ENCODE assay signal across 8 cellular contexts in genomic region chr12:55828357-55828756, GRCh38. TPM values are rescaled to one million over a fixed set of nuclear protein-coding genes. Genes with fewer than 3 reads are reported as not detected.
DNase-seq lines count a peak whose midpoint lies in the region; ATAC-seq, FAIRE-seq and TF ChIP-seq lines count a peak whose summit lies in the region.

No MANE protein-coding gene starts in this region.

- H3K36me3 ChIP-seq in keratinocyte (ENCODE audit: control insufficient read depth in 2 of 2, extremely low read depth in 1 of 2, insufficient read depth in 2 of 2, low read length in 2 of 2) (peaks cover 0 to 3% of the 10 kb centered on the region in 2 experiments), testis (ENCODE audit: low read depth, missing control alignments) (no peaks in the 10 kb centered on the region)

- FAIRE-seq in keratinocyte (lab: Jason Lieb, UNC) = no peak

- 45 to 66% methylated on average over 5 of the region's 5 CpGs for WGBS in testis, 2 donors

- H4K20me1 ChIP-seq in keratinocyte (ENCODE audit: control insufficient read depth, extremely low read depth, insufficient read depth, low read length) = no peaks in the 10 kb centered on the region

- H2AFZ ChIP-seq in keratinocyte (ENCODE audit: control insufficient read depth, low read length) = no peak overlapping the region

- no peak for TF ChIP-seq POLR2A in testis (IDR thresholded peaks at IDR 0.05)

- TF ChIP-seq CTCF in keratinocyte (optimal IDR thresholded peaks at IDR 0.05 in 1 of 3, IDR thresholded peaks at IDR 0.05 in 1 of 3, conservative IDR thresholded peaks at IDR 0.05 in 1 of 3; ENCODE audit: extremely low read depth in 1 of 3, insufficient read depth in 2 of 3, low read length in 3 of 3) (no peak), testis (IDR thresholded peaks at IDR 0.05) (no peak)

- peak overlapping the region; percentile 81 for H3K4me2 ChIP-seq in keratinocyte (ENCODE audit: control insufficient read depth, extremely low read depth, insufficient read depth, low read depth, low read length)

- no peaks in the 10 kb centered on the region for H3K27me3 ChIP-seq in keratinocyte (ENCODE audit: control insufficient read depth, extremely low read depth, insufficient read depth, low read length)
- H3K27me3 ChIP-seq in testis = no peaks in the 10 kb centered on the region

- dilution Hi-C loops in keratinocyte (cut with MboI; ENCODE audit: extremely low pct_ligation_motif_present, low sequenced_read_pairs) = no loop called here

- no peaks in the 10 kb centered on the region for H3K9me3 Mint-ChIP-seq in activated T-cell treated with anti-CD3 and anti-CD28 coated beads, Interleukin-2, amount 50 U/mL, for 24 hours
- H3K9me3 Mint-ChIP-seq in activated naive CD4-positive, alpha-beta T cell treated with anti-CD3 and anti-CD28 coated beads, Interleukin-2, amount 50 U/mL, for 72 hours = no peaks in the 10 kb centered on the region

- peak overlapping the region; percentile 87 for H3K27ac Mint-ChIP-seq in activated T-cell treated with anti-CD3 and anti-CD28 coated beads, Interleukin-2, amount 50 U/mL, for 24 hours
- H3K27ac Mint-ChIP-seq in activated naive CD4-positive, alpha-beta T cell treated with anti-CD3 and anti-CD28 coated beads, Interleukin-2, amount 50 U/mL, for 72 hours = peak overlapping the region; percentile 90 to 92

- H3K27ac ChIP-seq in keratinocyte (ENCODE audit: control insufficient read depth, insufficient read depth, low read length) = no peak overlapping the region
- H3K27ac ChIP-seq in testis = peak overlapping the region in 1 of 2 donors; percentile 95

- peaks cover 3% of the 10 kb centered on the region for H3K9me1 ChIP-seq in keratinocyte (ENCODE audit: control insufficient read depth, extremely low read depth, insufficient read depth, low read length)

- H3K36me3 Mint-ChIP-seq in activated T-cell treated with anti-CD3 and anti-CD28 coated beads, Interleukin-2, amount 50 U/mL, for 24 hours (ENCODE audit: low read depth) = peaks cover 49% of the 10 kb centered on the region
- H3K36me3 Mint-ChIP-seq in activated naive CD4-positive, alpha-beta T cell treated with anti-CD3 and anti-CD28 coated beads, Interleukin-2, amount 50 U/mL, for 72 hours = peaks cover 32 to 37% of the 10 kb centered on the region in 2 donors

- intact Hi-C loops in testis (cut with DNase I; ENCODE audit: low total_unique reads) = no loop called here

- H3K4me1 ChIP-seq in keratinocyte (ENCODE audit: control insufficient read depth, extremely low read depth, insufficient read depth, low read length) (peaks cover 27% of the 10 kb centered on the region), testis (peaks cover 39% of the 10 kb centered on the region)

- H3K9me3 ChIP-seq in keratinocyte (ENCODE audit: control insufficient read depth, low read depth, low read length) (no peaks in the 10 kb centered on the region), testis (no peaks in the 10 kb centered on the region)

- no peaks in the 10 kb centered on the region for H3K27me3 Mint-ChIP-seq in activated T-cell treated with anti-CD3 and anti-CD28 coated beads, Interleukin-2, amount 50 U/mL, for 24 hours

- H3K9ac ChIP-seq in keratinocyte (ENCODE audit: control insufficient read depth, extremely low read depth, insufficient read depth, low read length) = peak overlapping the region; percentile 84

- H3K4me3 ChIP-seq in keratinocyte (ENCODE audit: control insufficient read depth in 2 of 3, extremely low read depth in 1 of 3, insufficient read depth in 2 of 3, low read depth in 1 of 3, low read length in 3 of 3) = peak overlapping the region; percentile 88 to 98 (median 93)
- peak overlapping the region; percentile 88 to 97 for H3K4me3 ChIP-seq in testis

- ATAC-seq in activated naive CD4-positive, alpha-beta T cell treated with anti-CD3 and anti-CD28 coated beads, Interleukin-2, amount 50 U/mL, for 72 hours = no peak
- ATAC-seq in GM21367 (IDR thresholded peaks at IDR 0.05; ENCODE audit: unreplicated experiment) = no peak

- H3K4me3 Mint-ChIP-seq in activated T-cell treated with anti-CD3 and anti-CD28 coated beads, Interleukin-2, amount 50 U/mL, for 24 hours = peak overlapping the region; percentile 97

- peaks cover 36% of the 10 kb centered on the region for H3K79me2 ChIP-seq in keratinocyte (ENCODE audit: control insufficient read depth, insufficient read depth, low read length)

- H3K4me1 Mint-ChIP-seq in activated T-cell treated with anti-CD3 and anti-CD28 coated beads, Interleukin-2, amount 50 U/mL, for 24 hours (ENCODE audit: low read depth) = peaks cover 62% of the 10 kb centered on the region

- DNase-seq in activated T-cell treated with anti-CD3 and anti-CD28 coated beads, Interleukin-2, amount 50 U/mL, for 24 hours = no peak
- DNase-seq in activated T-cell treated with anti-CD3 and anti-CD28 coated beads, Interleukin-2, amount 50 U/mL, for 48 hours = no peak
- DNase-seq in activated naive CD4-positive, alpha-beta T cell treated with anti-CD3 and anti-CD28 coated beads, Interleukin-2, amount 50 U/mL, for 72 hours (ENCODE audit: low spot score in 2 of 2) = no peak
- no peak for DNase-seq in keratinocyte (ENCODE audit: low read depth, low spot score)
- DNase-seq in testis = no peak
- no peak for DNase-seq in DMS153 treated with DMSO at 0.1 percent for 48 hours (lab: John Stamatoyannopoulos, UW; ENCODE audit: unreplicated experiment)
- DNase-seq in SKM-1 (lab: John Stamatoyannopoulos, UW; ENCODE audit: unreplicated experiment) = no peak

RNA-seq across cellular contexts. Expression of gene DNAJC14, which starts 1.0 kb away (rescaled TPM):
- 10 to 100 TPM; 29.0 to 33.4 TPM for total RNA-seq in activated naive CD4-positive, alpha-beta T cell treated with anti-CD3 and anti-CD28 coated beads, Interleukin-2, amount 50 U/mL, for 72 hours
- polyA plus RNA-seq in keratinocyte (6.1 to 8.5 TPM (median 7.7 TPM) in 3 replicates), testis (ENCODE audit: insufficient read depth, low read depth, low replicate concordance) (67.6 TPM)
- 5.6 TPM for polyA plus RNA-seq in keratinocyte (2011; ENCODE audit: low read depth)
- 7.6 and 9.4 TPM in 2 replicates for polyA plus RNA-seq in keratinocyte (2011; cell fraction: cytosol; rRNA removed)
- 14.4 and 17.6 TPM in 2 replicates for polyA plus RNA-seq in keratinocyte (2011; cell fraction: nucleus; rRNA removed)
- polyA plus RNA-seq in keratinocyte (2012; ENCODE audit: low replicate concordance) = 9.4 and 17.2 TPM in 2 replicates
- 3.1 to 18.7 TPM (median 4.1 TPM) in 3 replicates for polyA minus RNA-seq in keratinocyte
- polyA minus RNA-seq in keratinocyte (2011; cell fraction: cytosol; rRNA and poly(A)+ RNA removed) = 5.0 TPM
- 3.7 and 10.3 TPM in 2 replicates for polyA minus RNA-seq in keratinocyte (2011; cell fraction: nucleus; rRNA and poly(A)+ RNA removed)
- 10 to 100 TPM; 74.6 to 75.4 TPM for total RNA-seq in testis

RNA-seq across cellular contexts. Expression of gene ORMDL2, which starts 10.5 kb away (rescaled TPM):
- 10 to 100 TPM; 27.0 to 35.2 TPM for total RNA-seq in activated naive CD4-positive, alpha-beta T cell treated with anti-CD3 and anti-CD28 coated beads, Interleukin-2, amount 50 U/mL, for 72 hours
- polyA plus RNA-seq in keratinocyte (108 to 129 TPM (median 114 TPM) in 3 replicates), testis (ENCODE audit: insufficient read depth, low read depth, low replicate concordance) (82.4 TPM)
- polyA plus RNA-seq in keratinocyte (2011; ENCODE audit: low read depth) = 63.5 TPM
- 100 and 171 TPM in 2 replicates for polyA plus RNA-seq in keratinocyte (2011; cell fraction: cytosol; rRNA removed)
- polyA plus RNA-seq in keratinocyte (2011; cell fraction: nucleus; rRNA removed) = 105 and 110 TPM in 2 replicates
- 132 and 146 TPM in 2 replicates for polyA plus RNA-seq in keratinocyte (2012; ENCODE audit: low replicate concordance)
- polyA minus RNA-seq in keratinocyte = 124 to 182 TPM (median 134 TPM) in 3 replicates
- 51.4 TPM for polyA minus RNA-seq in keratinocyte (2011; cell fraction: cytosol; rRNA and poly(A)+ RNA removed)
- 22.3 and 42.8 TPM in 2 replicates for polyA minus RNA-seq in keratinocyte (2011; cell fraction: nucleus; rRNA and poly(A)+ RNA removed)
- 10 to 100 TPM; 16.2 to 18.6 TPM for total RNA-seq in testis

RNA-seq across cellular contexts. Expression of gene SARNP, which starts 10.8 kb away (rescaled TPM):
- total RNA-seq in activated naive CD4-positive, alpha-beta T cell treated with anti-CD3 and anti-CD28 coated beads, Interleukin-2, amount 50 U/mL, for 72 hours = 100 to 1,000 TPM in 1 of 2 donors, 10 to 100 TPM in 1; 95.0 to 101 TPM
- polyA plus RNA-seq in keratinocyte (117 to 168 TPM (median 119 TPM) in 3 replicates), testis (ENCODE audit: insufficient read depth, low read depth, low replicate concordance) (99.2 TPM)
- polyA plus RNA-seq in keratinocyte (2011; ENCODE audit: low read depth) = 133 TPM
- polyA plus RNA-seq in keratinocyte (2011; cell fraction: cytosol; rRNA removed) = 130 and 221 TPM in 2 replicates
- 66.9 and 91.2 TPM in 2 replicates for polyA plus RNA-seq in keratinocyte (2011; cell fraction: nucleus; rRNA removed)
- polyA plus RNA-seq in keratinocyte (2012; ENCODE audit: low replicate concordance) = 74.4 and 117 TPM in 2 replicates
- 10.2 to 45.4 TPM (median 20.8 TPM) in 3 replicates for polyA minus RNA-seq in keratinocyte
- polyA minus RNA-seq in keratinocyte (2011; cell fraction: cytosol; rRNA and poly(A)+ RNA removed) = 24.0 TPM
- 9.4 and 20.0 TPM in 2 replicates for polyA minus RNA-seq in keratinocyte (2011; cell fraction: nucleus; rRNA and poly(A)+ RNA removed)
- total RNA-seq in testis = 10 to 100 TPM; 88.3 to 96.3 TPM

RNA-seq across cellular contexts. Expression of gene MMP19, which starts 14.4 kb away (rescaled TPM):
- under 1 TPM in 1 of 2 donors, not detected in 1; 0.12 TPM for total RNA-seq in activated naive CD4-positive, alpha-beta T cell treated with anti-CD3 and anti-CD28 coated beads, Interleukin-2, amount 50 U/mL, for 72 hours
- polyA plus RNA-seq in keratinocyte = 2.2 to 4.1 TPM (median 2.7 TPM) in 3 replicates
- 0.35 TPM for polyA plus RNA-seq in keratinocyte (2011; ENCODE audit: low read depth)
- 1.1 and 1.6 TPM in 2 replicates for polyA plus RNA-seq in keratinocyte (2011; cell fraction: cytosol; rRNA removed)
- polyA plus RNA-seq in keratinocyte (2011; cell fraction: nucleus; rRNA removed) = 5.9 and 6.9 TPM in 2 replicates
- 0.49 and 3.8 TPM in 2 replicates for polyA plus RNA-seq in keratinocyte (2012; ENCODE audit: low replicate concordance)
- polyA minus RNA-seq in keratinocyte = 1.1 to 4.0 TPM (median 1.2 TPM) in 3 replicates
- not detected for polyA minus RNA-seq in keratinocyte (2011; cell fraction: cytosol; rRNA and poly(A)+ RNA removed)
- polyA minus RNA-seq in keratinocyte (2011; cell fraction: nucleus; rRNA and poly(A)+ RNA removed) = 2.1 and 3.0 TPM in 2 replicates
- 1 to 10 TPM; 1.3 TPM for total RNA-seq in testis
- polyA plus RNA-seq in testis (ENCODE audit: insufficient read depth, low read depth, low replicate concordance) = 6.5 TPM
